In genomic region chr6:28587011-28587745, GRCh38 we compare ENCODE assay signal across 1 cellular context.
TF ChIP-seq lines count a peak whose summit lies in the region.

No MANE protein-coding gene starts in this region.

TF ChIP-seq in HepG2, 621 proteins besides CTCF, POLR2A, EP300 and RAD21 (continued from another document and continues in another):
- peak; percentile 79; the same call in 1 of the 2 replicates for TF ChIP-seq FOXC1 (CRISPR knock-in tag; IDR thresholded peaks at IDR 0.05; ENCODE audit: borderline replicate concordance)
- TF ChIP-seq ZNF343 (CRISPR knock-in tag; IDR thresholded peaks at IDR 0.05): no peak
- peak; percentile 42; the same call in 1 of the 2 replicates for TF ChIP-seq HCFC1 (IDR thresholded peaks at IDR 0.05; ENCODE audit: low read depth, low read length)
- TF ChIP-seq, protein P1, sequence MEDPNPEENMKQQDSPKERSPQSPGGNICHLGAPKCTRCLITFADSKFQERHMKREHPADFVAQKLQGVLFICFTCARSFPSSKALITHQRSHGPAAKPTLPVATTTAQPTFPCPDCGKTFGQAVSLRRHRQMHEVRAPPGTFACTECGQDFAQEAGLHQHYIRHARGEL (CRISPR knock-in tag; IDR thresholded peaks at IDR 0.05): no peak
- TF ChIP-seq, protein P2, sequence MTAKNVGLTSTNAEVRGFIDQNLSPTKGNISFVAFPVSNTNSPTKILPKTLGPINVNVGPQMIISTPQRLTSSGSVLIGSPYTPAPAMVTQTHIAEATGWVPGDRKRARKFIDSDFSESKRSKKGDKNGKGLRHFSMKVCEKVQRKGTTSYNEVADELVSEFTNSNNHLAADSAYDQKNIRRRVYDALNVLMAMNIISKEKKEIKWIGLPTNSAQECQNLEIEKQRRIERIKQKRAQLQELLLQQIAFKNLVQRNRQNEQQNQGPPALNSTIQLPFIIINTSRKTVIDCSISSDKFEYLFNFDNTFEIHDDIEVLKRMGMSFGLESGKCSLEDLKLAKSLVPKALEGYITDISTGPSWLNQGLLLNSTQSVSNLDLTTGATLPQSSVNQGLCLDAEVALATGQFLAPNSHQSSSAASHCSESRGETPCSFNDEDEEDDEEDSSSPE (CRISPR knock-in tag; IDR thresholded peaks at IDR 0.05): peak; percentile 72
- peak; percentile 75; the same call in 1 of the 2 replicates for TF ChIP-seq ZNF552 (CRISPR knock-in tag; IDR thresholded peaks at IDR 0.05; ENCODE audit: borderline replicate concordance)
- peak; percentile 97 for TF ChIP-seq EED (CRISPR knock-in tag; IDR thresholded peaks at IDR 0.05)
- TF ChIP-seq ZNF335 (CRISPR knock-in tag; IDR thresholded peaks at IDR 0.05): peak; percentile 79
- TF ChIP-seq ZNF44 (CRISPR knock-in tag; IDR thresholded peaks at IDR 0.05): peak; percentile 85; the same call in 1 of the 2 replicates
- TF ChIP-seq ZFP36L2 (CRISPR knock-in tag; IDR thresholded peaks at IDR 0.05): peak; percentile 58; the same call in 1 of the 2 replicates
- no peak for TF ChIP-seq ZUFSP (CRISPR knock-in tag; IDR thresholded peaks at IDR 0.05; ENCODE audit: borderline replicate concordance)
- TF ChIP-seq ZNF672 (CRISPR knock-in tag; IDR thresholded peaks at IDR 0.05): 0 out of 2 replicates have a peak, but pooled peaks have one; percentile 58
- TF ChIP-seq, protein P3, sequence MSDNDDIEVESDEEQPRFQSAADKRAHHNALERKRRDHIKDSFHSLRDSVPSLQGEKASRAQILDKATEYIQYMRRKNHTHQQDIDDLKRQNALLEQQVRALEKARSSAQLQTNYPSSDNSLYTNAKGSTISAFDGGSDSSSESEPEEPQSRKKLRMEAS (IDR thresholded peaks at IDR 0.05): peak; percentile 87
- peak; percentile 77 for TF ChIP-seq ZNF232 (CRISPR knock-in tag; IDR thresholded peaks at IDR 0.05; ENCODE audit: borderline replicate concordance)
- TF ChIP-seq ZNF720 (CRISPR knock-in tag; IDR thresholded peaks at IDR 0.05): no peak
- TF ChIP-seq ZNF383 (CRISPR knock-in tag; IDR thresholded peaks at IDR 0.05; ENCODE audit: borderline replicate concordance): peak; percentile 86; the same call in 1 of the 2 replicates
- TF ChIP-seq YY1 (IDR thresholded peaks at IDR 0.05; ENCODE audit: insufficient read depth, insufficient replicate concordance, low read depth, low read length): peak; percentile 65
- TF ChIP-seq HNRNPUL1 (IDR thresholded peaks at IDR 0.05; ENCODE audit: low read depth, low read length): no peak
- peak; percentile 33; the same call in 1 of the 2 replicates for TF ChIP-seq ZNF318 (CRISPR knock-in tag; IDR thresholded peaks at IDR 0.05)
- TF ChIP-seq ZNF574 (CRISPR knock-in tag; IDR thresholded peaks at IDR 0.05): peak; percentile 100
- peak; percentile 75; the same call in 1 of the 2 replicates for TF ChIP-seq ZNF777 (CRISPR knock-in tag; IDR thresholded peaks at IDR 0.05)
- peak in 1 of 2 experiments; percentile 45; a peak in 1 of 4 replicates for TF ChIP-seq NR2F1 (CRISPR knock-in tag; IDR thresholded peaks at IDR 0.05)
- peak; percentile 55 for TF ChIP-seq RBM39 (IDR thresholded peaks at IDR 0.05; ENCODE audit: low read depth, low read length, poor library complexity, severe bottlenecking)
- no peak for TF ChIP-seq NR2F6 (IDR thresholded peaks at IDR 0.05)
- peak; percentile 3; the same call in 1 of the 2 replicates for TF ChIP-seq NR2F6 (CRISPR knock-in tag; IDR thresholded peaks at IDR 0.05)
- no peak for TF ChIP-seq ZNF530 (CRISPR knock-in tag; IDR thresholded peaks at IDR 0.05; ENCODE audit: low read depth)
- no peak for TF ChIP-seq RERE (CRISPR knock-in tag; IDR thresholded peaks at IDR 0.05; ENCODE audit: low read depth)
- TF ChIP-seq ZNF160 (CRISPR knock-in tag; IDR thresholded peaks at IDR 0.05): no peak
- TF ChIP-seq, protein P4, sequence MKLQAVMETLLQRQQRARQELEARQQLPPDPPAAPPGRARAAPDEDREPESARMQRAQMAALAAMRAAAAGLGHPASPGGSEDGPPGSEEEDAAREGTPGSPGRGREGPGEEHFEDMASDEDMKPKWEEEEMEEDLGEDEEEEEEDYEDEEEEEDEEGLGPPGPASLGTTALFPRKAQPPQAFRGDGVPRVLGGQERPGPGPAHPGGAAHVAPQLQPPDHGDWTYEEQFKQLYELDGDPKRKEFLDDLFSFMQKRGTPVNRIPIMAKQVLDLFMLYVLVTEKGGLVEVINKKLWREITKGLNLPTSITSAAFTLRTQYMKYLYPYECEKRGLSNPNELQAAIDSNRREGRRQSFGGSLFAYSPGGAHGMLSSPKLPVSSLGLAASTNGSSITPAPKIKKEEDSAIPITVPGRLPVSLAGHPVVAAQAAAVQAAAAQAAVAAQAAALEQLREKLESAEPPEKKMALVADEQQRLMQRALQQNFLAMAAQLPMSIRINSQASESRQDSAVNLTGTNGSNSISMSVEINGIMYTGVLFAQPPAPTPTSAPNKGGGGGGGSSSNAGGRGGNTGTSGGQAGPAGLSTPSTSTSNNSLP (IDR thresholded peaks at IDR 0.05; ENCODE audit: low read depth, low read length): no peak
- peak; percentile 87; the same call in 1 of the 2 replicates for TF ChIP-seq RBAK (CRISPR knock-in tag; IDR thresholded peaks at IDR 0.05)
- TF ChIP-seq, protein P5, sequence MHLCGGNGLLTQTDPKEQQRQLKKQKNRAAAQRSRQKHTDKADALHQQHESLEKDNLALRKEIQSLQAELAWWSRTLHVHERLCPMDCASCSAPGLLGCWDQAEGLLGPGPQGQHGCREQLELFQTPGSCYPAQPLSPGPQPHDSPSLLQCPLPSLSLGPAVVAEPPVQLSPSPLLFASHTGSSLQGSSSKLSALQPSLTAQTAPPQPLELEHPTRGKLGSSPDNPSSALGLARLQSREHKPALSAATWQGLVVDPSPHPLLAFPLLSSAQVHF (CRISPR knock-in tag; IDR thresholded peaks at IDR 0.05): no peak
- TF ChIP-seq, protein P6, sequence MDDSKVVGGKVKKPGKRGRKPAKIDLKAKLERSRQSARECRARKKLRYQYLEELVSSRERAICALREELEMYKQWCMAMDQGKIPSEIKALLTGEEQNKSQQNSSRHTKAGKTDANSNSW (CRISPR knock-in tag; IDR thresholded peaks at IDR 0.05; ENCODE audit: borderline replicate concordance): peak; percentile 90; the same call in 1 of the 2 replicates
